Comparison of ENCODE assay signal across 12 cellular contexts in genomic region chr14:22096511-22096890, GRCh38.
DNase-seq lines count a peak whose midpoint lies in the region; ATAC-seq and TF ChIP-seq lines count a peak whose summit lies in the region.
"Had no signal": no experiment of that assay in that cellular context is flagged by ENCODE, and none has a peak within 500 bp of the region (broad histone marks: within the 10 kb centered on the region; RNA-seq: fewer than 3 reads in every experiment).

No MANE protein-coding gene starts in this region.

- TF ChIP-seq CTCF in sigmoid colon (IDR thresholded peaks at IDR 0.05) (no peak), chondrocyte (IDR thresholded peaks at IDR 0.05) (no peak)

- peaks cover 0 to 37% (median 26%) of the 10 kb centered on the region in 4 donors for H3K4me1 ChIP-seq in sigmoid colon

- no peak for TF ChIP-seq POLR2A in sigmoid colon (IDR thresholded peaks at IDR 0.05)

- H3K27me3 Mint-ChIP-seq in activated CD8-positive, alpha-beta T cell treated with anti-CD3 and anti-CD28 coated beads, Interleukin-2, amount 10 ng/mL, durations not matched to agents 7 days and 5 days (ENCODE audit: low read depth): no peaks in the 10 kb centered on the region
- H3K27me3 Mint-ChIP-seq in chondrocyte (ENCODE audit: low read depth): peaks cover 38% of the 10 kb centered on the region

- POLR2A ChIA-PET in activated CD8-positive, alpha-beta T cell treated with anti-CD3 and anti-CD28 coated beads, Interleukin-2, amount 10 ng/mL, durations not matched to agents 7 days and 5 days (lab: Charles Lee): interaction anchor here (0.8 to 1.5 kb wide), 6 partner anchors 9 to 465 kb away, joined by 3 to 8 read pairs (median 5); no protein-coding TSS in a partner anchor

- intact Hi-C loops in sigmoid colon (cut with DNase I): no loop called here

- H3K4me1 Mint-ChIP-seq in activated CD8-positive, alpha-beta T cell treated with anti-CD3 and anti-CD28 coated beads, Interleukin-2, amount 10 ng/mL, durations not matched to agents 7 days and 5 days (ENCODE audit: low read depth): peaks cover 65% of the 10 kb centered on the region
- no peaks in the 10 kb centered on the region for H3K4me1 Mint-ChIP-seq in chondrocyte (ENCODE audit: low read depth)

- H3K9me3 Mint-ChIP-seq in activated CD8-positive, alpha-beta T cell treated with anti-CD3 and anti-CD28 coated beads, Interleukin-2, amount 10 ng/mL, durations not matched to agents 7 days and 5 days (ENCODE audit: insufficient read depth): no peaks in the 10 kb centered on the region
- H3K9me3 Mint-ChIP-seq in chondrocyte (ENCODE audit: low read depth): no peaks in the 10 kb centered on the region
- H3K9me3 Mint-ChIP-seq: H9 had no signal

- DNase-seq in activated CD8-positive, alpha-beta T cell treated with anti-CD3 and anti-CD28 coated beads, Interleukin-2, amount 10 ng/mL, durations not matched to agents 7 days and 5 days: peak; percentile 70
- DNase-seq in sigmoid colon (no peak), epidermal melanocyte (ENCODE audit: insufficient read length, low spot score) (no peak), HuH-7.5 (ENCODE audit: low spot score) (no peak), chondrocyte (ENCODE audit: low spot score) (no peak)
- DNase-seq: H9; NCI-H1105; NCI-H510A treated with DMSO at 0.1 percent for 48 hours; stimulated activated CD4-positive, alpha-beta T cell treated with anti-CD3 and anti-CD28 coated beads, Interleukin-4, amount 100 ng/mL, for 24 hours had no signal

- H3K36me3 Mint-ChIP-seq in activated CD8-positive, alpha-beta T cell treated with anti-CD3 and anti-CD28 coated beads, Interleukin-2, amount 10 ng/mL, durations not matched to agents 7 days and 5 days (ENCODE audit: low read depth): no peaks in the 10 kb centered on the region
- no peaks in the 10 kb centered on the region for H3K36me3 Mint-ChIP-seq in chondrocyte (ENCODE audit: low read depth)

- CTCF ChIA-PET in activated CD8-positive, alpha-beta T cell treated with anti-CD3 and anti-CD28 coated beads, Interleukin-2, amount 10 ng/mL, durations not matched to agents 7 days and 5 days (lab: Charles Lee): interaction anchor here (1.0 to 9.8 kb wide), 9 partner anchors 10 to 182 kb away, joined by 3 to 52 read pairs (median 5); no protein-coding TSS in a partner anchor

- H3K4me3 ChIP-seq in sigmoid colon: no peak overlapping the region

- peak overlapping the region; percentile 74 for H3K4me3 Mint-ChIP-seq in activated CD8-positive, alpha-beta T cell treated with anti-CD3 and anti-CD28 coated beads, Interleukin-2, amount 10 ng/mL, durations not matched to agents 7 days and 5 days
- no peak overlapping the region for H3K4me3 Mint-ChIP-seq in chondrocyte (ENCODE audit: unreplicated experiment)
- H3K4me3 Mint-ChIP-seq: H9 had no signal

- no peaks in the 10 kb centered on the region for H3K36me3 ChIP-seq in sigmoid colon

- WGBS in sigmoid colon, 2 donors: 59 to 91% methylated on average over 4 of the region's 4 CpGs

- H3K27me3 ChIP-seq in sigmoid colon: no peaks in the 10 kb centered on the region

- peak overlapping the region; percentile 91 for H3K27ac Mint-ChIP-seq in activated CD8-positive, alpha-beta T cell treated with anti-CD3 and anti-CD28 coated beads, Interleukin-2, amount 10 ng/mL, durations not matched to agents 7 days and 5 days
- no peak overlapping the region for H3K27ac Mint-ChIP-seq in chondrocyte (ENCODE audit: unreplicated experiment)
- H3K27ac Mint-ChIP-seq: H9, progenitor cell of endocrine pancreas had no signal

- no peak for TF ChIP-seq EP300 in sigmoid colon (IDR thresholded peaks at IDR 0.05)

- H3K27ac ChIP-seq in sigmoid colon: peak overlapping the region; percentile 62 to 75 (median 72)

- no peaks in the 10 kb centered on the region for H3K9me3 ChIP-seq in sigmoid colon

- ATAC-seq in GM18867 (IDR thresholded peaks at IDR 0.05; ENCODE audit: unreplicated experiment): peak; percentile 68
- ATAC-seq in GM21723 (IDR thresholded peaks at IDR 0.05; ENCODE audit: unreplicated experiment): peak; percentile 51
- peak; percentile 79 for ATAC-seq in activated CD8-positive, alpha-beta T cell treated with anti-CD3 and anti-CD28 coated beads, Interleukin-2, amount 10 ng/mL, durations not matched to agents 7 days and 5 days
